Comparison of ENCODE assay signal across 8 cellular contexts in the genomic region with DNA sequence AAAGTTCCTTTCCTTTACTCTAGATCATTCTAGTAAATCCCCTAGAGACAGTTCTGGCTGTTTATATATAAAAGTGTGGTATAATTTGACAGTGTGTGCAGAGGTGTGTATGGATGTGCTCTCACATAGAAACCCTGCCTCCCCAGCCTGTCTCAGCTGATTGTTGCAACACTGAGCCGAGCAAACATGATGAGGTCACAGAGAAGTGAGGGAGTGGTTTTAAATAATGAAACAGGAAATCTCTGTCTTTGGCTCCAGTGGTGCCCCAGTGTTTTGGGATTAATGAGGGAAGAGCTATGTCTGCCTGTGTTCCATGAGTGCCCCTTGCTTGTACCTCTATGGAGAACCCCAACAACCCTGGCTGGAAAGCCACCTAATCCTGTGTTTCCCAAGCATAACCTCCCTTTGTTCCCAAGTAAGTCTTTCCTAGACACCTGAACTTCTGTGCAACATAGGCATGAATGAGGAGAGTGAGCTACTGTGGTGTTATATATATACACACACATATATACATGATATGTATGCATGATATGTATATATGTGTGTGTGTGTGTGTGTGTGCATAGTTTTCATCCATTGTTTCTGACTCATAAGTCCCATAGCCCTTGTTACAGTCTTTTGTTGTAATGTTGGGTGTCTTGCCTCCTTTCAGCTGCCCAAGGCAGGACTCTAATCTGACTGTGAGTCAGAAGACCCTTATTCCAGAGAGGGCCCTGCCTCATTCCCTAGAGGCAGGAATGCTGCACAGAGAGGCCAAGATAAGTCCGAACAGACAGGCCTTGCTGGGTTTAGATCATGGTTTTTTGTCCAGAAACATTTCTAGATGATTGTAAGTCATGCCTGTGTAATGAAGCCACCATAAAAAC. TPM values are rescaled to one million over a fixed set of nuclear protein-coding genes. Genes with fewer than 3 reads are reported as not detected.
DNase-seq lines count a peak whose midpoint lies in the region; ATAC-seq, FAIRE-seq and TF ChIP-seq lines count a peak whose summit lies in the region.

No MANE protein-coding gene starts in this region.

- DNase-seq in COR-L47 (lab: John Stamatoyannopoulos, UW) (peak; percentile 60), HPDE6-E6E7 (ENCODE audit: extremely low spot score) (peak; percentile 86), RWPE1 (ENCODE audit: low spot score) (peak; percentile 89), endothelial cell of umbilical vein (ENCODE audit: low read depth, low spot score) (peak; percentile 75), NCI-H524 treated with DMSO at 0.1 percent for 48 hours (lab: John Stamatoyannopoulos, UW) (no peak)
- DNase-seq in naive thymus-derived CD4-positive, alpha-beta T cell: peak in 4 of 9 donors; percentile 29 to 49 (median 42)
- DNase-seq in activated CD4-positive, CD25-positive, alpha-beta regulatory T cell treated with anti-CD3 and anti-CD28 coated beads, Interleukin-2, amount 50 U/mL, for 72 hours: no peak

- H3K4me3 Mint-ChIP-seq in naive thymus-derived CD4-positive, alpha-beta T cell: peak overlapping the region in 7 of 10 donors; percentile 16 to 66 (median 43)

- H3K79me2 ChIP-seq in endothelial cell of umbilical vein (ENCODE audit: control insufficient read depth, insufficient read depth, low read length): peaks cover 65% of the 10 kb centered on the region

- no peaks in the 10 kb centered on the region for H3K27me3 ChIP-seq in endothelial cell of umbilical vein (ENCODE audit: control insufficient read depth in 2 of 2, insufficient read depth in 2 of 2, low read length in 2 of 2)
- no peaks in the 10 kb centered on the region for H3K27me3 ChIP-seq in naive thymus-derived CD4-positive, alpha-beta T cell (ENCODE audit: control insufficient read depth in 2 of 2, insufficient read depth in 2 of 2, low read length in 2 of 2)

- peak overlapping the region; percentile 70 for H2AFZ ChIP-seq in endothelial cell of umbilical vein (ENCODE audit: low read depth, low read length)

- H3K9me1 ChIP-seq in endothelial cell of umbilical vein (replicated peaks; ENCODE audit: control insufficient read depth, extremely low read depth, insufficient read depth, low read length): no peaks in the 10 kb centered on the region

- H3K4me2 ChIP-seq in endothelial cell of umbilical vein (ENCODE audit: insufficient read depth, low read length): peak overlapping the region; percentile 59

- H3K36me3 Mint-ChIP-seq in naive thymus-derived CD4-positive, alpha-beta T cell: peaks cover 0 to 42% (median 30%) of the 10 kb centered on the region in 5 donors

- BruUV-seq in endothelial cell of umbilical vein (replicated peaks; lab: Mats Ljungman, UMichigan): no TSS peak

- peak; percentile 94 for FAIRE-seq in endothelial cell of umbilical vein (lab: Jason Lieb, UNC)

- H3K4me1 Mint-ChIP-seq in naive thymus-derived CD4-positive, alpha-beta T cell: peaks cover 40 to 83% (median 66%) of the 10 kb centered on the region in 7 donors

- H3K27ac ChIP-seq in RWPE1: peak overlapping the region; percentile 33
- peak overlapping the region; percentile 83 for H3K27ac ChIP-seq in endothelial cell of umbilical vein (ENCODE audit: insufficient read depth, low read depth, low read length)
- peak overlapping the region; percentile 9 for H3K27ac ChIP-seq in naive thymus-derived CD4-positive, alpha-beta T cell (ENCODE audit: low read depth, low read length)

- CTCF ChIA-PET in RWPE1 (lab: Yijun Ruan, JAX) (interaction anchor here (0.6 kb wide), 2 partner anchors 16 to 24 kb away, joined by 3 read pairs; no protein-coding TSS in a partner anchor), endothelial cell of umbilical vein (lab: Charles Lee) (interaction anchor here (1.0 to 1.6 kb wide), 2 partner anchors 20 to 101 kb away, joined by 5 to 6 read pairs; no protein-coding TSS in a partner anchor)
- CTCF ChIA-PET in naive thymus-derived CD4-positive, alpha-beta T cell (lab: Charles Lee): interaction anchor here (1.2 kb wide), 1 partner anchor 101 kb away, joined by 3 read pairs; no protein-coding TSS in a partner anchor

- POLR2A ChIA-PET in RWPE1 (lab: Yijun Ruan, JAX; ENCODE audit: low non-redundant PET): no interaction called here
- POLR2A ChIA-PET in endothelial cell of umbilical vein (lab: Charles Lee): no interaction called here
- POLR2A ChIA-PET in naive thymus-derived CD4-positive, alpha-beta T cell (lab: Charles Lee): no interaction called here

- no peak overlapping the region for H3K4me3 ChIP-seq in endothelial cell of umbilical vein (replicated peaks in 1 of 3; ENCODE audit: insufficient read depth in 1 of 3, low read depth in 1 of 3, low read length in 3 of 3)
- no peak overlapping the region for H3K4me3 ChIP-seq in naive thymus-derived CD4-positive, alpha-beta T cell (ENCODE audit: low read length)

- H3K9me3 ChIP-seq in endothelial cell of umbilical vein (replicated peaks; ENCODE audit: control insufficient read depth, insufficient read depth, low read length): no peaks in the 10 kb centered on the region
- H3K9me3 ChIP-seq in naive thymus-derived CD4-positive, alpha-beta T cell (ENCODE audit: control insufficient read depth in 2 of 3, low read length in 3 of 3): peaks cover 0 to 9% (median 2%) of the 10 kb centered on the region in 3 experiments

- H3K9me3 Mint-ChIP-seq in naive thymus-derived CD4-positive, alpha-beta T cell: peaks cover 0 to 23% (median 5%) of the 10 kb centered on the region in 11 donors

- H3K4me1 ChIP-seq in endothelial cell of umbilical vein (ENCODE audit: control insufficient read depth, extremely low read depth, insufficient read depth, low read length): peaks cover 6% of the 10 kb centered on the region
- H3K4me1 ChIP-seq in naive thymus-derived CD4-positive, alpha-beta T cell (ENCODE audit: control insufficient read depth in 2 of 2, insufficient read depth in 2 of 2, low read length in 2 of 2): peaks cover 12 to 30% of the 10 kb centered on the region in 2 donors

- TF ChIP-seq CTCF in RWPE1 (conservative IDR thresholded peaks at IDR 0.05; ENCODE audit: low read depth) (no peak), endothelial cell of umbilical vein (IDR thresholded peaks at IDR 0.05; ENCODE audit: extremely low read depth in 1 of 2, insufficient read depth in 1 of 2, low read depth in 1 of 2, low read length in 2 of 2) (peak in 1 of 2 donors; percentile 4)

- peak overlapping the region; percentile 42 to 93 (median 85) for H3K27ac Mint-ChIP-seq in naive thymus-derived CD4-positive, alpha-beta T cell

- peak; percentile 86 for ATAC-seq in naive thymus-derived CD4-positive, alpha-beta T cell
- ATAC-seq in HG03565 (IDR thresholded peaks at IDR 0.05; ENCODE audit: unreplicated experiment): no peak

- peak overlapping the region; percentile 56 for H3K9ac ChIP-seq in endothelial cell of umbilical vein (replicated peaks; ENCODE audit: extremely low read depth, insufficient read depth, low read length)

- H3K36me3 ChIP-seq in endothelial cell of umbilical vein (ENCODE audit: control insufficient read depth in 2 of 2, extremely low read depth in 1 of 2, insufficient read depth in 2 of 2, low read length in 2 of 2): no peaks in the 10 kb centered on the region
- peaks cover 0 to 3% (median 0%) of the 10 kb centered on the region in 3 experiments for H3K36me3 ChIP-seq in naive thymus-derived CD4-positive, alpha-beta T cell (ENCODE audit: control insufficient read depth in 2 of 3, insufficient read depth in 3 of 3, low read length in 3 of 3)

- dilution Hi-C loops in endothelial cell of umbilical vein (cut with MboI; ENCODE audit: extremely low pct_ligation_motif_present, low sequenced_read_pairs): no loop called here

- intact Hi-C loops in endothelial cell of umbilical vein (cut with micrococcal nuclease): no loop called here
- intact Hi-C loops in naive thymus-derived CD4-positive, alpha-beta T cell (cut with micrococcal nuclease): loop anchor here in 1 of 2 donors (1.0 to 2.0 kb wide), 2 partner anchors 10 to 20 kb away; no protein-coding TSS in a partner anchor

- TF ChIP-seq POLR2A in endothelial cell of umbilical vein (IDR thresholded peaks at IDR 0.05; ENCODE audit: low read depth, low read length): no peak

- H4K20me1 ChIP-seq in endothelial cell of umbilical vein (replicated peaks; ENCODE audit: control insufficient read depth, extremely low read depth, insufficient read depth, low read length): no peaks in the 10 kb centered on the region

- H3K27me3 Mint-ChIP-seq in naive thymus-derived CD4-positive, alpha-beta T cell: no peaks in the 10 kb centered on the region

TF ChIP-seq in endothelial cell of umbilical vein, 7 proteins besides CTCF, POLR2A, EP300 and RAD21:
- TF ChIP-seq GATA2 (IDR thresholded peaks at IDR 0.05; ENCODE audit: insufficient read depth, insufficient read length, low read depth, low read length): no peak
- no peak for TF ChIP-seq EZH2 (IDR thresholded peaks at IDR 0.05; ENCODE audit: borderline replicate concordance, low read depth, low read length, severe bottlenecking)
- peak; percentile 34 for TF ChIP-seq FOS (IDR thresholded peaks at IDR 0.05; ENCODE audit: borderline replicate concordance, insufficient read depth, low read length)
- peak; percentile 29 for TF ChIP-seq JUN (IDR thresholded peaks at IDR 0.05; ENCODE audit: borderline replicate concordance, insufficient read depth, insufficient read length, low read depth)

RNA-seq across cellular contexts. Expression of a gene that starts 18.0 kb away (rescaled TPM):
- 25.6 and 27.6 TPM in 2 replicates for total RNA-seq in endothelial cell of umbilical vein
- 12.7 and 14.4 TPM in 2 replicates for polyA plus RNA-seq in endothelial cell of umbilical vein
- 18.9 and 20.6 TPM in 2 replicates for polyA plus RNA-seq in endothelial cell of umbilical vein (2011; cell fraction: cytosol; rRNA removed)
- polyA plus RNA-seq in endothelial cell of umbilical vein (2011; cell fraction: nucleus; rRNA removed): 31.6 and 32.7 TPM in 2 replicates
- 21.7 and 24.6 TPM in 2 replicates for polyA plus RNA-seq in endothelial cell of umbilical vein (2012)
- 24.3 and 24.8 TPM in 2 replicates for polyA minus RNA-seq in endothelial cell of umbilical vein
- 11.1 TPM for polyA minus RNA-seq in endothelial cell of umbilical vein (2011; cell fraction: cytosol; rRNA and poly(A)+ RNA removed)
- 19.9 and 23.8 TPM in 2 replicates for polyA minus RNA-seq in endothelial cell of umbilical vein (2011; cell fraction: nucleus; rRNA and poly(A)+ RNA removed)
- total RNA-seq in naive thymus-derived CD4-positive, alpha-beta T cell: 10 to 100 TPM; 27.7 to 74.4 (median 44.1) TPM
- 10 to 100 TPM; 16.1 to 23.8 TPM for polyA plus RNA-seq in naive thymus-derived CD4-positive, alpha-beta T cell

Comparison
In these comparisons a context has a peak if more than half of its experiments do, and no peak if none do; other contexts are left out.
1. DNase-seq: peak in COR-L47 (single experiment), HPDE6-E6E7 (single experiment), RWPE1 (single experiment) and endothelial cell of umbilical vein (single experiment); none in NCI-H524 treated with DMSO at 0.1 percent for 48 hours (single experiment) and activated CD4-positive, CD25-positive, alpha-beta regulatory T cell treated with anti-CD3 and anti-CD28 coated beads, Interleukin-2, amount 50 U/mL, for 72 hours (single experiment).
2. H3K27ac ChIP-seq: peak in every context shown above with its lines; median percentile 83 in endothelial cell of umbilical vein; 33 in RWPE1; 9 in naive thymus-derived CD4-positive, alpha-beta T cell.